Comparison of ENCODE assay signal across 2 cellular contexts in genomic region chr11:7617032-7617431, GRCh38.
TF ChIP-seq lines count a peak whose summit lies in the region.

No MANE protein-coding gene starts in this region.

TF ChIP-seq in WTC11, 78 proteins besides CTCF, POLR2A, EP300 and RAD21:
- TF ChIP-seq ELF4 (CRISPR knock-in tag; IDR thresholded peaks at IDR 0.05; ENCODE audit: low read depth) (no peak), CREM (CRISPR knock-in tag; IDR thresholded peaks at IDR 0.05) (no peak), TCF7 (CRISPR knock-in tag; IDR thresholded peaks at IDR 0.05; ENCODE audit: low read depth) (no peak)

TF ChIP-seq in H1, 55 proteins besides CTCF, POLR2A, EP300 and RAD21:
- TF ChIP-seq ASH2L (IDR thresholded peaks at IDR 0.05; ENCODE audit: low read length) (no peak), USF2 (IDR thresholded peaks at IDR 0.05; ENCODE audit: low read length) (no peak), KDM4A (IDR thresholded peaks at IDR 0.05; ENCODE audit: low read depth, low read length, severe bottlenecking) (no peak), HDAC6 (IDR thresholded peaks at IDR 0.05; ENCODE audit: low read depth, low read length) (no peak), KDM5A (IDR thresholded peaks at IDR 0.05; ENCODE audit: low read length) (no peak), CHD1 (IDR thresholded peaks at IDR 0.05; ENCODE audit: low read depth, low read length) (no peak), SIX5 (IDR thresholded peaks at IDR 0.05; ENCODE audit: low read depth, low read length) (no peak), CBX8 (IDR thresholded peaks at IDR 0.05; ENCODE audit: borderline replicate concordance, low read depth, low read length) (no peak), SIRT6 (IDR thresholded peaks at IDR 0.05; ENCODE audit: low read length) (no peak), JUND (IDR thresholded peaks at IDR 0.05; ENCODE audit: low read length) (no peak), SP4 (IDR thresholded peaks at IDR 0.05; ENCODE audit: low read length) (no peak), GTF2F1 (IDR thresholded peaks at IDR 0.05; ENCODE audit: borderline replicate concordance, low read depth, low read length) (no peak), BCL11A (IDR thresholded peaks at IDR 0.05; ENCODE audit: low read depth in 2 of 2, low read length in 2 of 2) (no peak), RBBP5 (IDR thresholded peaks at IDR 0.05; ENCODE audit: borderline replicate concordance, low read depth, low read length) (no peak), MAFK (IDR thresholded peaks at IDR 0.05; ENCODE audit: low read depth, low read length) (no peak)
